In the genomic region with DNA sequence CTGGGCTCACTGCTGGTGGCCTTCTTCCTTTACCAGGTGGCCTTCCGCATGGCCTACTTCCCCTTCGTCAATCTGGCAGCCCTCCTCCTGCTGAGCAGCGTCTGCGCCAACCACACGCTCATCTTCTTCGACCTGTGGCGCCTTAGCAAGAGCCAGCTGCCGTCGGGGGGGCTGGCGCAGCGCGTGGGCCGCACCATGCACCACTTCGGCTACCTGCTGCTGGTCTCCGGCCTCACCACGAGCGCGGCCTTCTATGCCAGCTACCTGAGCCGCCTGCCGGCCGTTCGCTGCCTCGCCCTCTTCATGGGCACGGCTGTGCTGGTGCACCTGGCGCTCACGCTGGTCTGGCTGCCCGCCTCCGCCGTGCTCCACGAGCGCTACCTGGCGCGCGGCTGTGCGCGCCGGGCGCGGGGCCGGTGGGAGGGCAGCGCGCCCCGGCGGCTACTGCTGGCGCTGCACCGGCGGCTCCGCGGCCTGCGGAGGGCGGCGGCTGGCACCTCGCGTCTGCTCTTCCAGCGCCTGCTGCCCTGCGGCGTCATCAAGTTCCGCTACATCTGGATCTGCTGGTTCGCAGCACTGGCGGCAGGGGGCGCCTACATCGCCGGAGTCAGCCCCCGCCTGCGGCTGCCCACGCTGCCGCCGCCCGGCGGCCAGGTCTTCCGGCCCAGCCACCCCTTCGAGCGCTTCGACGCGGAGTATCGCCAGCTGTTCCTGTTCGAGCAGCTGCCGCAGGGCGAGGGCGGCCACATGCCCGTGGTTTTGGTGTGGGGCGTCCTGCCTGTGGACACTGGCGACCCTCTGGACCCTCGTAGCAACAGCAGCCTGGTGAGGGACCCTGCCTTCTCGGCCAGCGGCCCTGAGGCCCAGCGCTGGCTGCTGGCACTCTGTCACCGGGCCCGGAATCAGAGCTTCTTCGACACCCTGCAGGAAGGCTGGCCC, we compare ENCODE assay signal across 8 cellular contexts. TPM values are rescaled to one million over a fixed set of nuclear protein-coding genes. Genes with fewer than 3 reads are reported as not detected.
DNase-seq lines count a peak whose midpoint lies in the region; ATAC-seq and TF ChIP-seq lines count a peak whose summit lies in the region.

No MANE protein-coding gene starts in this region.

- H3K4me3 ChIP-seq in KMS-11 (IDR thresholded peaks at IDR 0.05; ENCODE audit: insufficient read depth, low read depth, low read length) (no peak overlapping the region), left ventricle myocardium inferior (peak overlapping the region; percentile 57), psoas muscle (peak overlapping the region; percentile 55), upper lobe of right lung (peak overlapping the region; percentile 48)

- no peaks in the 10 kb centered on the region for H3K79me2 ChIP-seq in KMS-11 (ENCODE audit: insufficient read depth, low read depth)

- peak overlapping the region; percentile 70 for H3K27ac Mint-ChIP-seq in activated naive CD8-positive, alpha-beta T cell treated with anti-CD3 and anti-CD28 coated beads, Interleukin-2, amount 50 U/mL, for 24 hours

- ATAC-seq in GM21576 (IDR thresholded peaks at IDR 0.05; ENCODE audit: unreplicated experiment) (peak; percentile 82), psoas muscle (peak; percentile 79 to 86 (median 84)), upper lobe of right lung (peak; percentile 95)
- peak; percentile 89 for ATAC-seq in activated naive CD8-positive, alpha-beta T cell treated with anti-CD3 and anti-CD28 coated beads, Interleukin-2, amount 50 U/mL, for 24 hours

- no peaks in the 10 kb centered on the region for H3K9me3 Mint-ChIP-seq in activated naive CD8-positive, alpha-beta T cell treated with anti-CD3 and anti-CD28 coated beads, Interleukin-2, amount 50 U/mL, for 24 hours

- no peaks in the 10 kb centered on the region for H3K36me3 Mint-ChIP-seq in activated naive CD8-positive, alpha-beta T cell treated with anti-CD3 and anti-CD28 coated beads, Interleukin-2, amount 50 U/mL, for 24 hours (ENCODE audit: low read depth)

- H3K27ac ChIP-seq in KMS-11: no peak overlapping the region
- H3K27ac ChIP-seq in left ventricle myocardium inferior (replicated peaks): peak overlapping the region; percentile 95
- peak overlapping the region; percentile 81 for H3K27ac ChIP-seq in psoas muscle
- peak overlapping the region; percentile 47 for H3K27ac ChIP-seq in upper lobe of right lung

- no peaks in the 10 kb centered on the region for H3K27me3 Mint-ChIP-seq in activated naive CD8-positive, alpha-beta T cell treated with anti-CD3 and anti-CD28 coated beads, Interleukin-2, amount 50 U/mL, for 24 hours

- H3K4me1 ChIP-seq in KMS-11 (ENCODE audit: low read depth, poor library complexity, severe bottlenecking) (peaks cover 11% of the 10 kb centered on the region), left ventricle myocardium inferior (peaks cover 40% of the 10 kb centered on the region), psoas muscle (peaks cover 18% of the 10 kb centered on the region), upper lobe of right lung (peaks cover 15% of the 10 kb centered on the region)

- peak overlapping the region; percentile 93 for H2AFZ ChIP-seq in KMS-11 (ENCODE audit: low read depth)

- WGBS in psoas muscle, 3 donors: 10 to 14% (median 11%) methylated on average over 66 to 91 of the region's 91 CpGs

- H3K4me1 Mint-ChIP-seq in activated naive CD8-positive, alpha-beta T cell treated with anti-CD3 and anti-CD28 coated beads, Interleukin-2, amount 50 U/mL, for 24 hours: peaks cover 23% of the 10 kb centered on the region

- peak overlapping the region; percentile 70 for H3K4me2 ChIP-seq in KMS-11

- peak overlapping the region; percentile 48; the same call in 1 of the 2 replicates for H3K9ac ChIP-seq in KMS-11

- TF ChIP-seq CTCF in KMS-11 (conservative IDR thresholded peaks at IDR 0.05; ENCODE audit: low read depth, low read length) (peak; percentile 49), left ventricle myocardium inferior (IDR thresholded peaks at IDR 0.05; ENCODE audit: borderline replicate concordance) (peak; percentile 92), psoas muscle (IDR thresholded peaks at IDR 0.05) (peak; percentile 85), upper lobe of right lung (IDR thresholded peaks at IDR 0.05) (peak; percentile 83)

- no peaks in the 10 kb centered on the region for H3K36me3 ChIP-seq in KMS-11 (ENCODE audit: insufficient read depth)
- no peaks in the 10 kb centered on the region for H3K36me3 ChIP-seq in left ventricle myocardium inferior
- H3K36me3 ChIP-seq in psoas muscle (ENCODE audit: insufficient read depth in 1 of 2, low read depth in 1 of 2): no peaks in the 10 kb centered on the region
- H3K36me3 ChIP-seq in upper lobe of right lung: no peaks in the 10 kb centered on the region

- H3K9me3 ChIP-seq in left ventricle myocardium inferior (replicated peaks): no peaks in the 10 kb centered on the region
- H3K9me3 ChIP-seq in psoas muscle: no peaks in the 10 kb centered on the region
- no peaks in the 10 kb centered on the region for H3K9me3 ChIP-seq in upper lobe of right lung

- H3K27me3 ChIP-seq in KMS-11 (ENCODE audit: insufficient read depth, low read depth) (peaks cover 7% of the 10 kb centered on the region; the same call in 1 of the 2 replicates), left ventricle myocardium inferior (ENCODE audit: low read depth) (no peaks in the 10 kb centered on the region), psoas muscle (ENCODE audit: insufficient read depth in 3 of 3, low read length in 2 of 3) (no peaks in the 10 kb centered on the region), upper lobe of right lung (no peaks in the 10 kb centered on the region)

- intact Hi-C loops in left ventricle myocardium inferior (cut with micrococcal nuclease) (no loop called here), psoas muscle (cut with DNase I) (loop anchor here in 1 of 2 donors (1.0 to 5.0 kb wide), 2 partner anchors 45 to 54 kb away; a partner anchor contains a TSS), upper lobe of right lung (cut with DNase I) (loop anchor here (10.0 kb wide), 1 partner anchor 57 kb away; no protein-coding TSS in a partner anchor)

- no peaks in the 10 kb centered on the region for H4K20me1 ChIP-seq in KMS-11 (ENCODE audit: insufficient read depth)

- DNase-seq in DMS 273 (lab: John Stamatoyannopoulos, UW; ENCODE audit: unreplicated experiment) (peak; percentile 96), SKM-1 treated with dmso at 0.1 percent for 144 hours (lab: John Stamatoyannopoulos, UW; ENCODE audit: unreplicated experiment) (peak; percentile 93), left ventricle myocardium inferior (peak; percentile 82), psoas muscle (peak; percentile 85 to 93), upper lobe of right lung (peak; percentile 95)
- DNase-seq in activated naive CD8-positive, alpha-beta T cell treated with anti-CD3 and anti-CD28 coated beads, Interleukin-2, amount 50 U/mL, for 24 hours: peak; percentile 85

- peak overlapping the region; percentile 81 for H3K4me3 Mint-ChIP-seq in activated naive CD8-positive, alpha-beta T cell treated with anti-CD3 and anti-CD28 coated beads, Interleukin-2, amount 50 U/mL, for 24 hours

RNA-seq across cellular contexts. Expression of a gene that starts 9.9 kb away (rescaled TPM):
- 3.0 TPM for total RNA-seq in left ventricle myocardium inferior
- 1 to 10 TPM in 1 of 4 donors, under 1 TPM in 3; 0.05 to 2.4 (median 0.72) TPM for total RNA-seq in psoas muscle
- polyA plus RNA-seq in psoas muscle: under 1 TPM; 0.42 to 0.79 (median 0.52) TPM
- total RNA-seq in upper lobe of right lung: 6.5 TPM

RNA-seq across cellular contexts. Expression of a gene that starts 14.6 kb away (rescaled TPM):
- total RNA-seq in left ventricle myocardium inferior (9.0 TPM), psoas muscle (10 to 100 TPM in 2 of 4 donors, 1 to 10 TPM in 2; 7.7 to 21.3 (median 11.6) TPM), upper lobe of right lung (18.1 TPM)
- polyA plus RNA-seq in psoas muscle: 10 to 100 TPM; 11.5 to 21.5 (median 18.7) TPM

RNA-seq across cellular contexts. Expression of a gene that starts 17.1 kb away (rescaled TPM):
- total RNA-seq in left ventricle myocardium inferior: not detected
- total RNA-seq in psoas muscle: not detected
- 1 to 10 TPM in 2 of 3 donors, under 1 TPM in 1; 0.49 to 4.8 (median 1.4) TPM for polyA plus RNA-seq in psoas muscle
- not detected for total RNA-seq in upper lobe of right lung

RNA-seq across cellular contexts. Expression of a gene that starts 27.2 kb away (rescaled TPM):
- total RNA-seq in left ventricle myocardium inferior (155 TPM), psoas muscle (100 to 1,000 TPM in 3 of 4 donors, 10 to 100 TPM in 1; 87.0 to 161 (median 129) TPM), upper lobe of right lung (72.5 TPM)
- polyA plus RNA-seq in psoas muscle: 10 to 100 TPM; 14.5 to 50.5 (median 23.2) TPM

RNA-seq across cellular contexts. Expression of a gene that starts 37.7 kb away (rescaled TPM):
- total RNA-seq in left ventricle myocardium inferior (106 TPM), psoas muscle (100 to 1,000 TPM in 1 of 4 donors, 10 to 100 TPM in 3; 46.5 to 102 (median 61.4) TPM), upper lobe of right lung (115 TPM)
- polyA plus RNA-seq in psoas muscle: 10 to 100 TPM; 27.1 to 35.6 (median 32.6) TPM
